In genomic region chr19:18847516-18848463, GRCh38 we compare ENCODE assay signal across 9 cellular contexts. TPM values are rescaled to one million over a fixed set of nuclear protein-coding genes. Genes with fewer than 3 reads are reported as not detected.
DNase-seq lines count a peak whose midpoint lies in the region; ATAC-seq and TF ChIP-seq lines count a peak whose summit lies in the region.
"Had no signal": no experiment of that assay in that cellular context is flagged by ENCODE, and none has a peak within 500 bp of the region (broad histone marks: within the 10 kb centered on the region; RNA-seq: fewer than 3 reads in every experiment).

No MANE protein-coding gene starts in this region.

- H3K27me3 ChIP-seq in heart right ventricle (no peaks in the 10 kb centered on the region), stomach (no peaks in the 10 kb centered on the region)

- peak; percentile 77 for DNase-seq in ELR (ENCODE audit: low read depth)
- DNase-seq in heart right ventricle = no peak
- DNase-seq in stomach = no peak
- no peak for DNase-seq in LoVo (ENCODE audit: low spot score)
- DNase-seq in activated T-cell treated with anti-CD3 and anti-CD28 coated beads, Interleukin-2, amount 50 U/mL, for 48 hours = no peak
- DNase-seq in A172 (ENCODE audit: low spot score) = no peak
- DNase-seq in stimulated activated CD4-positive, alpha-beta T cell treated with anti-CD3 and anti-CD28 coated beads, Interleukin-2, amount 100 ng/mL, for 48 hours = no peak

- no peak for TF ChIP-seq EP300 in stomach (IDR thresholded peaks at IDR 0.05)

- H3K9me3 ChIP-seq in heart right ventricle (no peaks in the 10 kb centered on the region), stomach (no peaks in the 10 kb centered on the region)

- H3K36me3 ChIP-seq in heart right ventricle (peaks cover 0 to 39% (median 19%) of the 10 kb centered on the region in 9 donors), stomach (peaks cover 39 to 58% (median 49%) of the 10 kb centered on the region in 4 donors)

- intact Hi-C loops in heart right ventricle (cut with DNase I) (loop anchor here (1.0 to 10.0 kb wide), 11 partner anchors 164 to 395 kb away; partner anchors contain the start of genes CRTC1 (in 2 of the 10) and CRLF1 (in 1 of the 10)), stomach (cut with DNase I; ENCODE audit: low total_unique reads) (loop anchor here (5.0 to 10.0 kb wide), 2 partner anchors 255 to 393 kb away; no protein-coding TSS in a partner anchor)

- no peak for TF ChIP-seq POLR2A in stomach (IDR thresholded peaks at IDR 0.05)

- 43 to 71% (median 65%) methylated on average over 25 of the region's 25 CpGs for WGBS in adipose tissue, 3 donors
- 60 to 67% methylated on average over 25 of the region's 25 CpGs for WGBS in heart right ventricle, 2 donors
- WGBS in stomach, 5 donors = 66 to 85% (median 76%) methylated on average over 25 of the region's 25 CpGs

- ATAC-seq in heart right ventricle = peak in 6 of 8 donors; percentile 8 to 37 (median 20)

- H3K27ac ChIP-seq in adipose tissue (ENCODE audit: low read depth, low read length) (peak overlapping the region; percentile 48), heart right ventricle (peak overlapping the region; percentile 58 to 92 (median 84)), stomach (peak overlapping the region; percentile 2 to 81 (median 73))

- TF ChIP-seq CTCF in heart right ventricle (IDR thresholded peaks at IDR 0.05) (peak in 3 of 9 donors; percentile 5 to 42 (median 23)), stomach (IDR thresholded peaks at IDR 0.05) (no peak)

- H3K4me3 ChIP-seq in heart right ventricle = peak overlapping the region in 4 of 10 donors; percentile 19 to 29 (median 26)
- peak overlapping the region in 1 of 4 donors; percentile 8 for H3K4me3 ChIP-seq in stomach

- H3K4me1 ChIP-seq in heart right ventricle (peaks cover 29 to 86% (median 68%) of the 10 kb centered on the region in 9 donors), stomach (peaks cover 38 to 82% (median 78%) of the 10 kb centered on the region in 4 donors)

RNA-seq across cellular contexts. Expression of gene UPF1, which starts 16.0 kb away (rescaled TPM):
- 10 to 100 TPM; 28.5 to 45.5 (median 35.2) TPM for polyA plus RNA-seq in adipose tissue
- 10 to 100 TPM; 32.3 to 44.3 (median 37.5) TPM for total RNA-seq in heart right ventricle
- 10 to 100 TPM; 25.2 to 36.7 TPM for polyA plus RNA-seq in heart right ventricle
- total RNA-seq in stomach = 100 to 1,000 TPM in 1 of 5 donors, 10 to 100 TPM in 4; 26.3 to 111 (median 46.6) TPM
- polyA plus RNA-seq in stomach = 10 to 100 TPM; 27.5 to 35.4 (median 32.2) TPM
- total RNA-seq in A172 (2014; rRNA removed; shearing (Covaris generic)) = 40.3 and 56.4 TPM in 2 replicates

RNA-seq across cellular contexts. Expression of gene CERS1, which starts 48.2 kb away (rescaled TPM):
- 1 to 10 TPM in 1 of 3 donors, under 1 TPM in 2; 0.24 to 1.0 (median 0.31) TPM for polyA plus RNA-seq in adipose tissue
- 1 to 10 TPM in 6 of 10 donors, under 1 TPM in 4; 0.42 to 3.3 (median 1.3) TPM for total RNA-seq in heart right ventricle
- polyA plus RNA-seq in heart right ventricle = under 1 TPM; 0.37 to 0.49 TPM
- 1 to 10 TPM in 1 of 5 donors, under 1 TPM in 1, not detected in 3; 0.87 to 4.8 TPM for total RNA-seq in stomach
- polyA plus RNA-seq in stomach = under 1 TPM; 0.37 to 0.61 (median 0.53) TPM
- 3.1 and 5.3 TPM in 2 replicates for total RNA-seq in A172 (2014; rRNA removed; shearing (Covaris generic))

RNA-seq across cellular contexts. Expression of gene COMP, which starts 56.7 kb away (rescaled TPM):
- polyA plus RNA-seq in adipose tissue (1 to 10 TPM in 1 of 3 donors, under 1 TPM in 2; 0.24 to 3.4 (median 0.52) TPM), heart right ventricle (1 to 10 TPM in 1 of 2 donors, under 1 TPM in 1; 0.29 to 2.4 TPM), stomach (1 to 10 TPM in 2 of 3 donors, under 1 TPM in 1; 0.62 to 4.1 (median 1.8) TPM)
- total RNA-seq in heart right ventricle (1 to 10 TPM in 3 of 10 donors, under 1 TPM in 5, not detected in 2; 0.13 to 5.9 (median 0.43) TPM), stomach (1 to 10 TPM in 1 of 5 donors, not detected in 4; 1.4 TPM)
- not detected in 2 replicates for total RNA-seq in A172 (2014; rRNA removed; shearing (Covaris generic))
- total RNA-seq: occipital lobe had no signal
